ENCODE assay signal across 12 cellular contexts in the genomic region with DNA sequence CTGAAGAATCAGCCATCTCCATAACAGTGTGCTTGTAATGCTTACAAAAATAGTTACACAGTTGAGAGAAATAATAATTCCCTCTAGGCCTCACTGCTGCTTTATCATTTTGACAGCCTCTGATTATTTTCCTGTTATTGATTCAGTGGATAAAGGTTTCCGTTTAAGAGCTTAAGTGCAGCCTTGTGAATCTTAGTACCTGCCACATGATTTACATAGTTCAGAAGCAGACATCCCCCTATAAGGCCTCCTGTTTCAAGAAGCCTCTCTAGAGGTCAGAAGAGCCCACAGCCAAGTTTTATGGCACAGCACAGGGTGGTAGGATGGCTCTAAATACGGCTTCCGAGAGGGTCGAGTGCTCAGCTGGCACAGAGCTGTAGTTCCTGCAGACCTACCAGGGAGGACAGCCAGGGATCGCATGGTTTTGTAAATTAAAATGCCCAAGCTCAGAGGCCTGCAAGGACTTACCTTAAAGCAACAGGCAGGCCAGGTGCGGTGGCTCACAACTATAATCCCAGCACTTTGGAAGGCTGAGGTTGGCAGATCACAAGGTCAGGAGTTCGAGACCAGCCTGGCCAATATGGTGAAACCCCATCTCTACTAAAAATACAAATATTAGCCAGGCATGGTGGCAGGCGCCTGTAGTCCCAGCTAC. TPM values are rescaled to one million over a fixed set of nuclear protein-coding genes. Genes with fewer than 3 reads are reported as not detected.
DNase-seq lines count a peak whose midpoint lies in the region; ATAC-seq and TF ChIP-seq lines count a peak whose summit lies in the region.
"Had no signal": no experiment of that assay in that cellular context is flagged by ENCODE, and none has a peak within 500 bp of the region (broad histone marks: within the 10 kb centered on the region; RNA-seq: fewer than 3 reads in every experiment).

No MANE protein-coding gene starts in this region.

- peaks cover 5% of the 10 kb centered on the region for H3K36me3 Mint-ChIP-seq in stimulated activated effector memory CD8-positive, alpha-beta T cell treated with anti-CD3 and anti-CD28 coated beads, Interleukin-12 subunit alpha, Interleukin-12 subunit beta, amount 100 ng/mL, for 72 hours
- H3K36me3 Mint-ChIP-seq: mesothelial cell of epicardium had no signal

- DNase-seq in lower lobe of right lung (no peak), HUDEP-2 (lab: John Stamatoyannopoulos, UW; ENCODE audit: unreplicated experiment in 76 of 76) (no peak), sciatic nerve (ENCODE audit: low spot score) (no peak)
- no peak for DNase-seq in stimulated activated effector memory CD8-positive, alpha-beta T cell treated with anti-CD3 and anti-CD28 coated beads, Interleukin-12 subunit alpha, Interleukin-12 subunit beta, amount 100 ng/mL, for 72 hours (ENCODE audit: low spot score in 2 of 2)
- no peak for DNase-seq in activated naive CD4-positive, alpha-beta T cell treated with Interleukin-2 at 50 U/mL for 16 hours
- DNase-seq: activated effector memory CD4-positive, alpha-beta T cell treated with anti-CD3 and anti-CD28 coated beads, Interleukin-2, amount 50 U/mL, for 16 hours; DMS53 had no signal

- no peak overlapping the region for H3K27ac Mint-ChIP-seq in stimulated activated effector memory CD8-positive, alpha-beta T cell treated with anti-CD3 and anti-CD28 coated beads, Interleukin-12 subunit alpha, Interleukin-12 subunit beta, amount 100 ng/mL, for 72 hours
- H3K27ac Mint-ChIP-seq: mesothelial cell of epicardium; T-helper 1 cell treated with Interleukin-12 subunit alpha and Interleukin-12 subunit beta and Interleukin-4 antibody, amounts not matched to agents 30 μg/mL and 1 μg/mL, for 36 hours had no signal

- intact Hi-C loops in lower lobe of right lung (cut with DNase I), result no loop called here
- intact Hi-C loops in sciatic nerve (cut with DNase I), result no loop called here

- H3K27ac ChIP-seq in lower lobe of right lung, result peak overlapping the region; percentile 60

- no peak overlapping the region for H3K4me3 Mint-ChIP-seq in stimulated activated effector memory CD8-positive, alpha-beta T cell treated with anti-CD3 and anti-CD28 coated beads, Interleukin-12 subunit alpha, Interleukin-12 subunit beta, amount 100 ng/mL, for 72 hours
- H3K4me3 Mint-ChIP-seq: mesothelial cell of epicardium; T-helper 1 cell treated with Interleukin-12 subunit alpha and Interleukin-12 subunit beta and Interleukin-4 antibody, amounts not matched to agents 30 μg/mL and 1 μg/mL, for 36 hours had no signal

- ATAC-seq in GM18502 (IDR thresholded peaks at IDR 0.05; ENCODE audit: poor library complexity, unreplicated experiment) (peak; percentile 88), GM21528 (IDR thresholded peaks at IDR 0.05; ENCODE audit: low FRiP score, unreplicated experiment) (peak; percentile 76), HG03558 (IDR thresholded peaks at IDR 0.05; ENCODE audit: extremely low read depth, unreplicated experiment) (peak; percentile 95), lower lobe of right lung (no peak), sciatic nerve (no peak)
- no peak for ATAC-seq in stimulated activated effector memory CD8-positive, alpha-beta T cell treated with anti-CD3 and anti-CD28 coated beads, Interleukin-12 subunit alpha, Interleukin-12 subunit beta, amount 100 ng/mL, for 72 hours

- peaks cover 7% of the 10 kb centered on the region for H3K36me3 ChIP-seq in lower lobe of right lung

- no peaks in the 10 kb centered on the region for H3K9me3 ChIP-seq in lower lobe of right lung

- no peak overlapping the region for H3K4me3 ChIP-seq in lower lobe of right lung

- H3K9me3 Mint-ChIP-seq in stimulated activated effector memory CD8-positive, alpha-beta T cell treated with anti-CD3 and anti-CD28 coated beads, Interleukin-12 subunit alpha, Interleukin-12 subunit beta, amount 100 ng/mL, for 72 hours, result no peaks in the 10 kb centered on the region
- H3K9me3 Mint-ChIP-seq: mesothelial cell of epicardium; T-helper 1 cell treated with Interleukin-12 subunit alpha and Interleukin-12 subunit beta and Interleukin-4 antibody, amounts not matched to agents 30 μg/mL and 1 μg/mL, for 36 hours had no signal

- H3K4me1 Mint-ChIP-seq in stimulated activated effector memory CD8-positive, alpha-beta T cell treated with anti-CD3 and anti-CD28 coated beads, Interleukin-12 subunit alpha, Interleukin-12 subunit beta, amount 100 ng/mL, for 72 hours, result no peaks in the 10 kb centered on the region

- peaks cover 44% of the 10 kb centered on the region for H3K4me1 ChIP-seq in lower lobe of right lung

- H3K27me3 ChIP-seq in lower lobe of right lung (ENCODE audit: low read depth), result no peaks in the 10 kb centered on the region

- no peak for TF ChIP-seq CTCF in lower lobe of right lung (IDR thresholded peaks at IDR 0.05)

RNA-seq across cellular contexts. Expression of a gene that starts 17.6 kb away (rescaled TPM):
- total RNA-seq in lower lobe of right lung (57.5 TPM), sciatic nerve (37.9 TPM)

RNA-seq across cellular contexts. Expression of a gene that starts 34.8 kb away (rescaled TPM):
- 64.5 TPM for total RNA-seq in lower lobe of right lung
- total RNA-seq in sciatic nerve, result 59.3 TPM

Comparison
In these comparisons a context has a peak if more than half of its experiments do, and no peak if none do; other contexts are left out.
1. ATAC-seq: peak in GM18502 (single experiment), GM21528 (single experiment) and HG03558 (single experiment); none in lower lobe of right lung (0 of 2), stimulated activated effector memory CD8-positive, alpha-beta T cell treated with anti-CD3 and anti-CD28 coated beads, Interleukin-12 subunit alpha, Interleukin-12 subunit beta, amount 100 ng/mL, for 72 hours (single experiment) and sciatic nerve (single experiment).